Comparison of ENCODE assay signal across 1 cellular context in genomic region chr7:93828260-93828659, GRCh38.
TF ChIP-seq lines count a peak whose summit lies in the region.

No MANE protein-coding gene starts in this region.

TF ChIP-seq in HepG2, 621 proteins besides CTCF, POLR2A, EP300 and RAD21 (continued from another document):
- TF ChIP-seq NFAT5 (CRISPR knock-in tag; IDR thresholded peaks at IDR 0.05) (no peak), ZBTB40 (IDR thresholded peaks at IDR 0.05) (no peak), ZBTB40 (CRISPR knock-in tag; IDR thresholded peaks at IDR 0.05) (no peak), ZSCAN20 (CRISPR knock-in tag; IDR thresholded peaks at IDR 0.05; ENCODE audit: borderline replicate concordance) (no peak), PBX3 (CRISPR knock-in tag; IDR thresholded peaks at IDR 0.05; ENCODE audit: borderline replicate concordance) (no peak), PHF20 (CRISPR knock-in tag; IDR thresholded peaks at IDR 0.05) (no peak), ARID3A (IDR thresholded peaks at IDR 0.05; ENCODE audit: low read depth, low read length) (no peak)
TF ChIP-seq in HepG2: peak in this region for 0.
